ENCODE assay signal across 27 cellular contexts in genomic region chr7:44496385-44496784, GRCh38. TPM values are rescaled to one million over a fixed set of nuclear protein-coding genes. Genes with fewer than 3 reads are reported as not detected.
"Had no signal": no experiment of that assay in that cellular context is flagged by ENCODE, and none has a peak within 500 bp of the region (broad histone marks: within the 10 kb centered on the region; RNA-seq: fewer than 3 reads in every experiment).

No MANE protein-coding gene starts in this region.

- H3K27ac ChIP-seq: colonic mucosa, esophagus muscularis mucosa, foreskin keratinocyte, gastroesophageal sphincter, hepatocyte, left lung, lower lobe of right lung had no signal

- H3K4me3 ChIP-seq: colonic mucosa, esophagus muscularis mucosa, gastroesophageal sphincter, heart left ventricle, hepatocyte, left lung, lower lobe of right lung, mucosa of descending colon had no signal

- H3K9me3 ChIP-seq: colonic mucosa, esophagus muscularis mucosa, gastroesophageal sphincter, heart left ventricle, left lung, lower lobe of right lung, mucosa of descending colon had no signal

- H3K9me3 Mint-ChIP-seq: dendritic cell treated with granulocyte-macrophage colony-stimulating factor and Interleukin-4, amounts not matched to agents 40 ng/mL and 50 ng/mL, for 4 days; effector memory CD8-positive, alpha-beta T cell; endodermal cell; immature natural killer cell; mesothelial cell of epicardium had no signal

- H3K36me3 Mint-ChIP-seq: immature natural killer cell, mesothelial cell of epicardium had no signal

- FAIRE-seq: endometrium, frontal cortex had no signal

- H3K27me3 ChIP-seq: colonic mucosa, foreskin keratinocyte, gastroesophageal sphincter, hepatocyte had no signal

- H3K27ac Mint-ChIP-seq: dendritic cell treated with granulocyte-macrophage colony-stimulating factor and Interleukin-4, amounts not matched to agents 40 ng/mL and 50 ng/mL, for 4 days; effector memory CD8-positive, alpha-beta T cell; endodermal cell; immature natural killer cell; mesothelial cell of epicardium had no signal

- H3K4me3 Mint-ChIP-seq: dendritic cell treated with granulocyte-macrophage colony-stimulating factor and Interleukin-4, amounts not matched to agents 40 ng/mL and 50 ng/mL, for 4 days; effector memory CD8-positive, alpha-beta T cell; endodermal cell; immature natural killer cell; mesothelial cell of epicardium had no signal

- H3K36me3 ChIP-seq: colonic mucosa, esophagus muscularis mucosa, gastroesophageal sphincter, heart left ventricle, left lung, lower lobe of right lung had no signal

- ATAC-seq: effector memory CD8-positive, alpha-beta T cell; gastroesophageal sphincter; left cardiac atrium; left lung; left ventricle myocardium superior; lower lobe of right lung; mucosa of descending colon had no signal

- H3K4me2 ChIP-seq: hepatocyte had no signal

- H2AFZ ChIP-seq: hepatocyte had no signal

- H3K79me2 ChIP-seq: hepatocyte had no signal

- H3K4me1 ChIP-seq: colonic mucosa, foreskin keratinocyte, lower lobe of right lung had no signal

- DNase-seq: colonic mucosa; cortex of kidney; effector CD8-positive, alpha-beta T cell; effector memory CD8-positive, alpha-beta T cell; endodermal cell; foreskin keratinocyte; heart left ventricle; hypothalamus; immature natural killer cell; islet precursor cell; left cardiac atrium; left lung; left ventricle myocardium superior; lower lobe of right lung; mesenchymal stem cell; mucosa of descending colon had no signal

RNA-seq across cellular contexts. Expression of gene NPC1L1, which starts 44.7 kb away (rescaled TPM):
- total RNA-seq: dermis microvascular lymphatic vessel endothelial cell, fibroblast of villous mesenchyme, foreskin keratinocyte, frontal cortex, left ventricle myocardium superior, lung microvascular endothelial cell, myocyte had no signal
- polyA plus RNA-seq: foreskin keratinocyte, immature natural killer cell had no signal
